ENCODE assay signal across 18 cellular contexts in the genomic region with DNA sequence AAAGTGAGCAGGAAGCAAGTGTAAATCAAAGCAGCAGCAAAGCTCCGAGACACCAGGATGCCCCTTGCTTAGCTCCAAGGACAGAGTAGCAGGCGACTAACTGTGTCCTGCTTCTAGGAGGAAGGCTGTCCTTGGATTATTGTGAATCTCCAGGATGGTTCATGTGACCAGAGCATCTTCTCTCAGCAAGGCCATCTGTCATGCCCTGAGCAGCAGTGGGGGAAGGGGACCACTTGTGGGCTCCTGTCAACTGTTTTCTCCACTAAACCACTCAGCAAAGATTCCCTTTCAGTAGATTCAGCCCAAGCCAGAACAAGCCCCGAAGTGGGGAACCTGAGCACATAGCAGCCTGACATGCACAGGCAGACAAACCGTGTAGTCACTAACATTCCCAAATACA. TPM values are rescaled to one million over a fixed set of nuclear protein-coding genes. Genes with fewer than 3 reads are reported as not detected.
DNase-seq lines count a peak whose midpoint lies in the region; ATAC-seq and TF ChIP-seq lines count a peak whose summit lies in the region.
"Had no signal": no experiment of that assay in that cellular context is flagged by ENCODE, and none has a peak within 500 bp of the region (broad histone marks: within the 10 kb centered on the region; RNA-seq: fewer than 3 reads in every experiment).

No MANE protein-coding gene starts in this region.

- CTCF ChIA-PET in RWPE1 (lab: Yijun Ruan, JAX), result no interaction called here

- ATAC-seq in effector memory CD8-positive, alpha-beta T cell (replicated peaks), result no peak
- ATAC-seq: GM12878 had no signal

- TF ChIP-seq POLR2A in thyroid gland (IDR thresholded peaks at IDR 0.05), result no peak

- 85 to 96% methylated on average over 2 to 4 of the region's 4 CpGs for WGBS in thyroid gland, 2 donors

- H3K9me3 Mint-ChIP-seq in effector memory CD8-positive, alpha-beta T cell, result no peaks in the 10 kb centered on the region
- H3K9me3 Mint-ChIP-seq: CD4-positive, alpha-beta T cell had no signal

- TF ChIP-seq CTCF in RWPE1 (conservative IDR thresholded peaks at IDR 0.05; ENCODE audit: low read depth) (no peak), thyroid gland (IDR thresholded peaks at IDR 0.05) (no peak)

- peak overlapping the region; percentile 58 for H3K27ac ChIP-seq in RWPE1
- H3K27ac ChIP-seq in thyroid gland, result peak overlapping the region in 2 of 3 donors; percentile 33 to 35
- H3K27ac ChIP-seq: Peyer's patch had no signal

- no peaks in the 10 kb centered on the region for H3K36me3 Mint-ChIP-seq in effector memory CD8-positive, alpha-beta T cell (ENCODE audit: insufficient read depth)

- no peaks in the 10 kb centered on the region for H3K9me3 ChIP-seq in thyroid gland
- H3K9me3 ChIP-seq: BE2C, HAP-1, Peyer's patch had no signal

- DNase-seq in NCI-H2171 treated with DMSO at 0.1 percent for 48 hours (lab: John Stamatoyannopoulos, UW) (peak; percentile 79), RWPE1 (ENCODE audit: low spot score) (no peak), cerebellum (ENCODE audit: low spot score) (peak; percentile 75), thyroid gland (no peak), NCI-H187 treated with DMSO at 0.1 percent for 48 hours (lab: John Stamatoyannopoulos, UW) (no peak), AG08395 (ENCODE audit: low spot score) (no peak)
- no peak for DNase-seq in effector memory CD8-positive, alpha-beta T cell
- DNase-seq: BE2C; Calu3; CD4-positive, alpha-beta T cell; GDM1; Karpas-422; NCI-H1105 treated with DMSO at 0.1 percent for 48 hours; NCI-H1694 treated with DMSO at 0.1 percent for 48 hours; Peyer's patch; SHP77 treated with DMSO at 0.1 percent for 48 hours had no signal

- intact Hi-C loops in thyroid gland (cut with DNase I), result no loop called here

- H3K4me3 ChIP-seq in thyroid gland (replicated peaks in 1 of 3), result no peak overlapping the region
- H3K4me3 ChIP-seq: GM12878, HAP-1, Peyer's patch had no signal

- no peaks in the 10 kb centered on the region for H3K27me3 ChIP-seq in thyroid gland
- H3K27me3 ChIP-seq: Peyer's patch had no signal

- no peaks in the 10 kb centered on the region for H3K36me3 ChIP-seq in thyroid gland
- H3K36me3 ChIP-seq: BE2C, HAP-1, Peyer's patch had no signal

- POLR2A ChIA-PET in RWPE1 (lab: Yijun Ruan, JAX; ENCODE audit: low non-redundant PET), result no interaction called here

- no peak overlapping the region for H3K27ac Mint-ChIP-seq in effector memory CD8-positive, alpha-beta T cell
- H3K27ac Mint-ChIP-seq: CD4-positive, alpha-beta T cell had no signal

- no peak overlapping the region for H3K4me3 Mint-ChIP-seq in effector memory CD8-positive, alpha-beta T cell
- H3K4me3 Mint-ChIP-seq: CD4-positive, alpha-beta T cell had no signal

- H3K27me3 Mint-ChIP-seq in effector memory CD8-positive, alpha-beta T cell, result no peaks in the 10 kb centered on the region
- H3K27me3 Mint-ChIP-seq: CD4-positive, alpha-beta T cell had no signal

- H3K4me1 Mint-ChIP-seq in effector memory CD8-positive, alpha-beta T cell (ENCODE audit: low read depth in 2 of 2), result peaks cover 0 to 2% of the 10 kb centered on the region in 2 donors

- H3K4me1 ChIP-seq in thyroid gland, result peaks cover 14 to 19% of the 10 kb centered on the region in 2 donors
- H3K4me1 ChIP-seq: BE2C, HAP-1, Peyer's patch had no signal

RNA-seq across cellular contexts. Expression of gene MAP3K9, which starts 19.4 kb away (rescaled TPM):
- total RNA-seq in cerebellum (27.7 TPM), thyroid gland (10 to 100 TPM in 2 of 4 donors, 1 to 10 TPM in 2; 7.7 to 19.7 (median 11.9) TPM)

Comparison
In these comparisons a context has a peak if more than half of its experiments do, and no peak if none do; other contexts are left out.
1. DNase-seq: peak in NCI-H2171 treated with DMSO at 0.1 percent for 48 hours (single experiment) and cerebellum (single experiment); none in RWPE1 (single experiment), thyroid gland (0 of 2), NCI-H187 treated with DMSO at 0.1 percent for 48 hours (single experiment), AG08395 (single experiment) and effector memory CD8-positive, alpha-beta T cell (0 of 3).